Comparison of ENCODE assay signal across 1 cellular context in the genomic region with DNA sequence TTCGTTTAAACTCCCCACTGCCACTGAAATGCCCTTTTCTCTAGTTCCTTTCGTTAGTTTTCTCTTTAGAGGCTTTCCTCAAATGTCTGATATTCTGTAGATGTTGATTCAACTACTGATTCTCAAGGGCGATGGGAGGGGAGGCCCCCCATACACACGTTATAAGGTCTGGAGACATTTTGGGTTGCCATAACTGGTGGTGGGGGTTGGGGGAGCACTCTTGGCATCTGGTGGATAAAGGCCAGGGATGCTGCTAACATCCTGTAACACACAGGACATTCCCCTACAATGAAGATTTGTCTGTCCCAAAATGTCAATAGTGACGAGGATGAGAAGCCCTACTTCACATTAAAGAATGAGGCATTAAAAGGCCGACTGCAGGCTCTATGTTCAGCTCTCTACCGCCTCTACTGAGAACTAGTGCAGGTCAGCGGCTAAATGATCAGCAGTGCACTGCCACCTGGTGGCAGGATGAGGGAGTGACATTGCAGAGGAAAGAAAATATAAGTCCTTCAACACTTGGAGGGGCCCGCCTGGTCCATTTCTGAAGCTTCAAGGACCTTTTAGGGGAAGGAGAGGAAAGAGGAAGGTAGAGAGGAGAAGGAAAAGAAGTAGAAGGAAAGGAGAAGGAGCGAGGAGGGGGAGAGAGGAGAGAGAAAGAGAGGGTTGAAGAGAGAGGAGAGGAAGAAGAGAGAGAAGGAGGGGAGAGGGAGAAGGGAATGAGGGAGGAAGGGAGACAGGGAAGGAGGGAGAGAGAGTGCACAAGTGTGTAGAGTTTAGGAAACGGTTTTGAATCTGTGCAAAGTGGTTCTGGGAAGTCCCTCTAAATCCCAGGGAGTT.
A peak's percentile ranks its signal among the peaks of the same experiment; 100 is the strongest.
TF ChIP-seq lines count a peak whose summit lies in the region.

No MANE protein-coding gene starts in this region.

TF ChIP-seq in GM12878, 131 proteins besides CTCF, POLR2A, EP300 and RAD21 (continued from another document):
- TF ChIP-seq HDGF (IDR thresholded peaks at IDR 0.05) = 0 out of 2 replicates have a peak, but pooled peaks have one; percentile 67
- TF ChIP-seq RUNX3 (IDR thresholded peaks at IDR 0.05; ENCODE audit: low read length) = peak; percentile 46; the same call in 1 of the 2 replicates
- TF ChIP-seq RFX5 (IDR thresholded peaks at IDR 0.05; ENCODE audit: low read depth, low read length) = no peak
- no peak for TF ChIP-seq JUND (IDR thresholded peaks at IDR 0.05; ENCODE audit: low read depth, low read length)
- peak; percentile 84 for TF ChIP-seq SMARCA5 (IDR thresholded peaks at IDR 0.05)
- no peak for TF ChIP-seq NFYA (IDR thresholded peaks at IDR 0.05; ENCODE audit: borderline replicate concordance, low read depth, low read length)
- no peak for TF ChIP-seq RAD51 (IDR thresholded peaks at IDR 0.05)
- TF ChIP-seq YY1 (IDR thresholded peaks at IDR 0.05; ENCODE audit: low read depth, low read length) = peak; percentile 77; the same call in 1 of the 2 replicates
- TF ChIP-seq MYC (IDR thresholded peaks at IDR 0.05; ENCODE audit: insufficient read depth, insufficient read length, insufficient replicate concordance, low read length, severe bottlenecking) = no peak
- TF ChIP-seq NBN (IDR thresholded peaks at IDR 0.05) = no peak
- TF ChIP-seq CHD2 (IDR thresholded peaks at IDR 0.05; ENCODE audit: borderline replicate concordance, low read depth, low read length) = 0 out of 2 replicates have a peak, but pooled peaks have one; percentile 20
- TF ChIP-seq, protein P1, sequence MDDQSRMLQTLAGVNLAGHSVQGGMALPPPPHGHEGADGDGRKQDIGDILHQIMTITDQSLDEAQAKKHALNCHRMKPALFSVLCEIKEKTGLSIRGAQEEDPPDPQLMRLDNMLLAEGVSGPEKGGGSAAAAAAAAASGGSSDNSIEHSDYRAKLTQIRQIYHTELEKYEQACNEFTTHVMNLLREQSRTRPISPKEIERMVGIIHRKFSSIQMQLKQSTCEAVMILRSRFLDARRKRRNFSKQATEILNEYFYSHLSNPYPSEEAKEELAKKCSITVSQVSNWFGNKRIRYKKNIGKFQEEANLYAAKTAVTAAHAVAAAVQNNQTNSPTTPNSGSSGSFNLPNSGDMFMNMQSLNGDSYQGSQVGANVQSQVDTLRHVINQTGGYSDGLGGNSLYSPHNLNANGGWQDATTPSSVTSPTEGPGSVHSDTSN (IDR thresholded peaks at IDR 0.05; ENCODE audit: insufficient replicate concordance, low read depth, low read length) = no peak
- no peak for TF ChIP-seq MEF2B (IDR thresholded peaks at IDR 0.05; ENCODE audit: partially characterized antibody, poor library complexity, severe bottlenecking)
- 0 out of 2 replicates have a peak, but pooled peaks have one; percentile 63 for TF ChIP-seq YBX1 (IDR thresholded peaks at IDR 0.05)
- no peak for TF ChIP-seq FOS (IDR thresholded peaks at IDR 0.05; ENCODE audit: borderline replicate concordance, extremely low read depth, insufficient read length)
- TF ChIP-seq KAT2A (conservative IDR thresholded peaks at IDR 0.05; ENCODE audit: control insufficient read depth, low read depth, low read length) = no peak
TF ChIP-seq in GM12878: peak in this region for 10.
